In the genomic region with DNA sequence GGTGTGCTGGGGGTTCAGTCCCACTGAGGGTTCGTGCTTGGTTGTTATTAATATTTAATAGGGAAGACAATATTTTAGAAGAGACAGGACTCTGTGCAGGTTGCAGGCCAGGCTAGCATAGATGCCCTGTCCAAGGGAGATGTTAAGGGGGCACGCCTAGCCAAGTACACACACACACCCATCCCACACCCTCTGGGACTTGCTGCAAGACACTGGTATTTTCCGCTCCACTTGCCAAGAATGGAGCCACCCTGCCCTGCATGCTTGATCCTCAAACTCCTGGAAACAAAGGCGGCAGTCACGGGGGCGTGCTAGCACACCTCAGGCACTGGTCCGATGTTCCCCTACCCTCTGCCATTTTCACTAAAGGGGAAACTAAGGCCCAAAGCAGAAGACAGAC, we compare ENCODE assay signal across 12 cellular contexts.
DNase-seq lines count a peak whose midpoint lies in the region; ATAC-seq and TF ChIP-seq lines count a peak whose summit lies in the region.
"Had no signal": no experiment of that assay in that cellular context is flagged by ENCODE, and none has a peak within 500 bp of the region (broad histone marks: within the 10 kb centered on the region; RNA-seq: fewer than 3 reads in every experiment).

No MANE protein-coding gene starts in this region.

- H3K4me2 ChIP-seq in neural progenitor cell: peak overlapping the region; percentile 67

- no peak overlapping the region for H2AFZ ChIP-seq in neural progenitor cell (replicated peaks)

- H3K9me3 Mint-ChIP-seq in stimulated activated naive CD8-positive, alpha-beta T cell treated with anti-CD3 and anti-CD28 coated beads, Interleukin-15, amount 100 ng/mL, for 72 hours: no peaks in the 10 kb centered on the region
- H3K9me3 Mint-ChIP-seq in glutamatergic neuron (ENCODE audit: unreplicated experiment): peaks cover 65% of the 10 kb centered on the region
- H3K9me3 Mint-ChIP-seq in neural progenitor cell: no peaks in the 10 kb centered on the region
- H3K9me3 Mint-ChIP-seq: dendritic cell treated with granulocyte-macrophage colony-stimulating factor and Interleukin-4, amounts not matched to agents 40 ng/mL and 50 ng/mL, for 4 days had no signal

- H3K9me3 ChIP-seq in neural progenitor cell (ENCODE audit: low read depth): no peaks in the 10 kb centered on the region
- H3K9me3 ChIP-seq: right lobe of liver had no signal

- peaks cover 43% of the 10 kb centered on the region for H3F3A ChIP-seq in neural progenitor cell (ENCODE audit: low read depth)

- H3K4me1 Mint-ChIP-seq in stimulated activated naive CD8-positive, alpha-beta T cell treated with anti-CD3 and anti-CD28 coated beads, Interleukin-15, amount 100 ng/mL, for 72 hours: peaks cover 91% of the 10 kb centered on the region
- peaks cover 90% of the 10 kb centered on the region for H3K4me1 Mint-ChIP-seq in glutamatergic neuron (ENCODE audit: low read depth, unreplicated experiment)
- peaks cover 99% of the 10 kb centered on the region for H3K4me1 Mint-ChIP-seq in neural progenitor cell

- H3K4me3 Mint-ChIP-seq in stimulated activated naive CD8-positive, alpha-beta T cell treated with anti-CD3 and anti-CD28 coated beads, Interleukin-15, amount 100 ng/mL, for 72 hours: peak overlapping the region; percentile 41 to 54
- H3K4me3 Mint-ChIP-seq in glutamatergic neuron (ENCODE audit: unreplicated experiment): peak overlapping the region; percentile 83
- H3K4me3 Mint-ChIP-seq in neural progenitor cell: peak overlapping the region; percentile 24
- H3K4me3 Mint-ChIP-seq: dendritic cell treated with granulocyte-macrophage colony-stimulating factor and Interleukin-4, amounts not matched to agents 40 ng/mL and 50 ng/mL, for 4 days had no signal

- H3K9ac ChIP-seq in neural progenitor cell: no peak overlapping the region

- TF ChIP-seq CTCF in glutamatergic neuron (IDR thresholded peaks at IDR 0.05; ENCODE audit: partially characterized antibody, unreplicated experiment) (no peak), neural progenitor cell (IDR thresholded peaks at IDR 0.05) (no peak)

- H3K27me3 Mint-ChIP-seq in stimulated activated naive CD8-positive, alpha-beta T cell treated with anti-CD3 and anti-CD28 coated beads, Interleukin-15, amount 100 ng/mL, for 72 hours: no peaks in the 10 kb centered on the region
- peaks cover 59% of the 10 kb centered on the region for H3K27me3 Mint-ChIP-seq in glutamatergic neuron (ENCODE audit: unreplicated experiment)
- peaks cover 3% of the 10 kb centered on the region for H3K27me3 Mint-ChIP-seq in neural progenitor cell (ENCODE audit: insufficient read depth, low read depth)
- H3K27me3 Mint-ChIP-seq: dendritic cell treated with granulocyte-macrophage colony-stimulating factor and Interleukin-4, amounts not matched to agents 40 ng/mL and 50 ng/mL, for 4 days had no signal

- H3K36me3 Mint-ChIP-seq in glutamatergic neuron (ENCODE audit: unreplicated experiment) (no peaks in the 10 kb centered on the region), neural progenitor cell (peaks cover 2% of the 10 kb centered on the region)

- H3K4me3 ChIP-seq in neural progenitor cell: no peak overlapping the region
- H3K4me3 ChIP-seq: right lobe of liver had no signal

- H3K36me3 ChIP-seq in neural progenitor cell: no peaks in the 10 kb centered on the region
- H3K36me3 ChIP-seq: right lobe of liver had no signal

- no peak for DNase-seq in stimulated activated naive CD8-positive, alpha-beta T cell treated with anti-CD3 and anti-CD28 coated beads, Interleukin-15, amount 100 ng/mL, for 72 hours
- DNase-seq in stimulated activated naive CD8-positive, alpha-beta T cell treated with anti-CD3 and anti-CD28 coated beads, Interleukin-15, Interleukin-2, amounts not matched to agents 100 U/mL and 50 U/mL, for 24 hours: no peak
- no peak for DNase-seq in glutamatergic neuron
- DNase-seq in neural progenitor cell (ENCODE audit: low spot score): peak; percentile 84
- no peak for DNase-seq in activated CD4-positive, CD25-positive, alpha-beta regulatory T cell (lab: John Stamatoyannopoulos, UW)
- DNase-seq in DMS53 (lab: John Stamatoyannopoulos, UW): no peak
- DNase-seq: activated effector memory CD4-positive, alpha-beta T cell treated with Interleukin-2 at 50 U/mL for 16 hours; NCI-H146; right lobe of liver had no signal

- H3K4me1 ChIP-seq in neural progenitor cell: peaks cover 75% of the 10 kb centered on the region

- peaks cover 56% of the 10 kb centered on the region for H3K27me3 ChIP-seq in neural progenitor cell
- H3K27me3 ChIP-seq: right lobe of liver had no signal

- H4K20me1 ChIP-seq in neural progenitor cell (ENCODE audit: low read depth): peaks cover 100% of the 10 kb centered on the region

- peak overlapping the region; percentile 2 to 90 for H3K27ac Mint-ChIP-seq in stimulated activated naive CD8-positive, alpha-beta T cell treated with anti-CD3 and anti-CD28 coated beads, Interleukin-15, amount 100 ng/mL, for 72 hours
- peak overlapping the region; percentile 93 for H3K27ac Mint-ChIP-seq in glutamatergic neuron (ENCODE audit: unreplicated experiment)
- peak overlapping the region; percentile 93 for H3K27ac Mint-ChIP-seq in neural progenitor cell
- H3K27ac Mint-ChIP-seq: dendritic cell treated with granulocyte-macrophage colony-stimulating factor and Interleukin-4, amounts not matched to agents 40 ng/mL and 50 ng/mL, for 4 days had no signal

- no peak for ATAC-seq in stimulated activated naive CD8-positive, alpha-beta T cell treated with anti-CD3 and anti-CD28 coated beads, Interleukin-15, amount 100 ng/mL, for 72 hours
- no peak for ATAC-seq in stimulated activated naive CD8-positive, alpha-beta T cell treated with anti-CD3 and anti-CD28 coated beads, Interleukin-15, Interleukin-2, amounts not matched to agents 100 U/mL and 50 U/mL, for 24 hours
- no peak for ATAC-seq in HG02840 (IDR thresholded peaks at IDR 0.05; ENCODE audit: low FRiP score, unreplicated experiment)
- no peak for ATAC-seq in HG02588 (IDR thresholded peaks at IDR 0.05; ENCODE audit: unreplicated experiment)

- H3K27ac ChIP-seq in neural progenitor cell: no peak overlapping the region
- H3K27ac ChIP-seq: right lobe of liver had no signal

- H3K79me2 ChIP-seq in neural progenitor cell (ENCODE audit: low read depth): peaks cover 91% of the 10 kb centered on the region

Comparison
In these comparisons a context has a peak if more than half of its experiments do, and no peak if none do; other contexts are left out.
1. H3K4me3 Mint-ChIP-seq: peak in every context shown above with its lines; median percentile 83 in glutamatergic neuron; 48 in stimulated activated naive CD8-positive, alpha-beta T cell treated with anti-CD3 and anti-CD28 coated beads, Interleukin-15, amount 100 ng/mL, for 72 hours; 24 in neural progenitor cell.